1 cellular context compared by ENCODE assay signal in genomic region chr16:28822520-28823290, GRCh38.
TF ChIP-seq lines count a peak whose summit lies in the region.

Gene ATXN2L, plus strand, starts transcription at chr16:28822999. Its CDS starts 261 bp downstream, at chr16:28823260.

TF ChIP-seq in HepG2, 621 proteins besides CTCF, POLR2A, EP300 and RAD21 (continued from another document and continues in another):
- TF ChIP-seq AKNA (CRISPR knock-in tag; IDR thresholded peaks at IDR 0.05; ENCODE audit: borderline replicate concordance) (peak; percentile 83; the same call in 1 of the 2 replicates), LBX2 (CRISPR knock-in tag; IDR thresholded peaks at IDR 0.05; ENCODE audit: borderline replicate concordance) (peak; percentile 90; the same call in 1 of the 2 replicates), ZNF275 (CRISPR knock-in tag; IDR thresholded peaks at IDR 0.05; ENCODE audit: borderline replicate concordance) (peak; percentile 96; the same call in 1 of the 2 replicates), ONECUT2 (CRISPR knock-in tag; IDR thresholded peaks at IDR 0.05) (0 out of 2 replicates have a peak, but pooled peaks have one; percentile 12), TBL1XR1 (IDR thresholded peaks at IDR 0.05; ENCODE audit: borderline replicate concordance, low read length, partially characterized antibody) (no peak), TRIM24 (CRISPR knock-in tag; IDR thresholded peaks at IDR 0.05) (no peak), ZSCAN9 (CRISPR knock-in tag; IDR thresholded peaks at IDR 0.05; ENCODE audit: borderline replicate concordance) (peak; percentile 93), HES4 (CRISPR knock-in tag; IDR thresholded peaks at IDR 0.05; ENCODE audit: borderline replicate concordance) (no peak), ZNF318 (CRISPR knock-in tag; IDR thresholded peaks at IDR 0.05) (peak; percentile 94), TGIF2 (CRISPR knock-in tag; IDR thresholded peaks at IDR 0.05) (peak; percentile 79), PHF20 (CRISPR knock-in tag; IDR thresholded peaks at IDR 0.05) (peak; percentile 94), CHD4 (IDR thresholded peaks at IDR 0.05; ENCODE audit: borderline replicate concordance, low read length) (no peak), SOX6 (IDR thresholded peaks at IDR 0.05) (no peak), SOX6 (CRISPR knock-in tag; IDR thresholded peaks at IDR 0.05) (peak; percentile 80), ZNF543 (CRISPR knock-in tag; IDR thresholded peaks at IDR 0.05) (no peak), ZMAT3 (CRISPR knock-in tag; conservative IDR thresholded peaks at IDR 0.05) (peak; percentile 86), ZFP62 (CRISPR knock-in tag; IDR thresholded peaks at IDR 0.05) (no peak), IRF9 (CRISPR knock-in tag; IDR thresholded peaks at IDR 0.05; ENCODE audit: borderline replicate concordance) (peak; percentile 83), ZNF205 (CRISPR knock-in tag; IDR thresholded peaks at IDR 0.05) (peak; percentile 88; the same call in 1 of the 2 replicates), SMARCE1 (IDR thresholded peaks at IDR 0.05; ENCODE audit: borderline replicate concordance) (no peak), SMARCC2 (IDR thresholded peaks at IDR 0.05) (no peak), REPIN1 (CRISPR knock-in tag; IDR thresholded peaks at IDR 0.05; ENCODE audit: borderline replicate concordance, low read depth) (peak; percentile 83), ZNF567 (CRISPR knock-in tag; IDR thresholded peaks at IDR 0.05; ENCODE audit: borderline replicate concordance) (peak; percentile 96; the same call in 1 of the 2 replicates), ZBTB25 (CRISPR knock-in tag; IDR thresholded peaks at IDR 0.05) (peak; percentile 97), HNRNPH1 (optimal IDR thresholded peaks at IDR 0.05; ENCODE audit: low read depth, low read length) (peak; percentile 90), ARHGAP35 (CRISPR knock-in tag; IDR thresholded peaks at IDR 0.05; ENCODE audit: borderline replicate concordance) (peak; percentile 83), GLI4 (CRISPR knock-in tag; IDR thresholded peaks at IDR 0.05; ENCODE audit: borderline replicate concordance) (peak; percentile 43; the same call in 1 of the 2 replicates), ZNF10 (CRISPR knock-in tag; IDR thresholded peaks at IDR 0.05; ENCODE audit: borderline replicate concordance, low read depth) (peak; percentile 80; the same call in 1 of the 2 replicates), HIVEP1 (CRISPR knock-in tag; IDR thresholded peaks at IDR 0.05) (peak; percentile 87), ZNF605 (CRISPR knock-in tag; IDR thresholded peaks at IDR 0.05) (0 out of 2 replicates have a peak, but pooled peaks have one; percentile 77), HCFC1 (IDR thresholded peaks at IDR 0.05; ENCODE audit: low read depth, low read length) (peak; percentile 74; the same call in 1 of the 2 replicates), IKZF5 (CRISPR knock-in tag; IDR thresholded peaks at IDR 0.05) (peak; percentile 93), MAFF (IDR thresholded peaks at IDR 0.05; ENCODE audit: low read depth, low read length) (no peak), ZNF564 (CRISPR knock-in tag; IDR thresholded peaks at IDR 0.05) (peak; percentile 82; the same call in 1 of the 2 replicates), ZNF740 (CRISPR knock-in tag; IDR thresholded peaks at IDR 0.05) (peak; percentile 100), ZNF256 (CRISPR knock-in tag; conservative IDR thresholded peaks at IDR 0.05) (peak; percentile 94), ZSCAN25 (CRISPR knock-in tag; IDR thresholded peaks at IDR 0.05) (peak; percentile 84), POLR2AphosphoS5 (IDR thresholded peaks at IDR 0.05; ENCODE audit: low read depth, low read length) (peak; percentile 98), ZNF337 (CRISPR knock-in tag; IDR thresholded peaks at IDR 0.05; ENCODE audit: borderline replicate concordance, low read depth) (peak; percentile 82; the same call in 1 of the 2 replicates), SALL2 (CRISPR knock-in tag; IDR thresholded peaks at IDR 0.05) (peak; percentile 88; the same call in 1 of the 2 replicates), CERS6 (CRISPR knock-in tag; IDR thresholded peaks at IDR 0.05) (no peak)
